In the genomic region with DNA sequence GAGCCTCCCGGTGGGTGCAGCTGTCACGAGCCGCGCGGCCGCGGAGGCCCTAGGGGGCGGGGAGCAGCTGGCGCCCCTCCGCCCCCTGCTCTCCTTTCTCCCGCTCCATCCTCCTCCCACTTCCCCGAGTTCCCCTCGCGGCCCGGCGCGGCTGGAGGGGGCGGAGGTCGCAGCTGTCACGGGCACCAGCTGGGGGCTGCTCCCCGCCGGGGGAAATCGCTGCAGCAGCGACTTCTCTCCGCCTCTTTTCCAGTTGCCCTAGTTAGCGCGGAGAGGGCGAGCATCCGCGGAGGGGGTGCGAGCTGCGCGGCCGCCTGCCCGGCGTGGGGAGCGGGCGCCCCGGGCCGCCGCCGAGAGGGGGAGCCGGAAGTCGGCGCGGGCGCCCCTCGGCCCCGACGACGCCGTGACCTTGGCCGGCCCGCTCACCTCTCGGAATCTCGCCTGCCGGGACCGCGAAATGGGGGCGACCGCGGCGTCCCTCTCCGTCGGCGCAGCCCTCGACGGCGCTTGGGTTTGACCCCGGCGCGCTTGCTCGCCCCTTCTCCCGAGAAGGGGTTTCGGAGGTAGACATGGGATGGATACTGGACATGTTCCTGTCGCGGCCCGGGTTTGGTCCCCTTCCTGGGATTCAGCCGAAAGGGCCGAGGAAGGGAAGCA, we compare ENCODE assay signal across 8 cellular contexts. TPM values are rescaled to one million over a fixed set of nuclear protein-coding genes. Genes with fewer than 3 reads are reported as not detected.
A peak's percentile ranks its signal among the peaks of the same experiment; 100 is the strongest.
DNase-seq lines count a peak whose midpoint lies in the region; ATAC-seq and TF ChIP-seq lines count a peak whose summit lies in the region.

No MANE protein-coding gene starts in this region.

- H3K9me3 Mint-ChIP-seq in stimulated activated naive CD8-positive, alpha-beta T cell treated with anti-CD3 and anti-CD28 coated beads, Interleukin-15, amount 100 ng/mL, for 72 hours = no peaks in the 10 kb centered on the region

- TF ChIP-seq RAD21 in neural cell (conservative IDR thresholded peaks at IDR 0.05) = peak; percentile 50

- TF ChIP-seq CTCF in 22Rv1 (IDR thresholded peaks at IDR 0.05) (no peak), fibroblast of pulmonary artery (IDR thresholded peaks at IDR 0.05; ENCODE audit: low read length, missing control alignments) (no peak), neural cell (IDR thresholded peaks at IDR 0.05; ENCODE audit: poor library complexity, severe bottlenecking) (peak; percentile 22)

- H3K27me3 Mint-ChIP-seq in stimulated activated naive CD8-positive, alpha-beta T cell treated with anti-CD3 and anti-CD28 coated beads, Interleukin-15, amount 100 ng/mL, for 72 hours = no peaks in the 10 kb centered on the region

- peak; percentile 39 for DNase-seq in NK-92 treated with Interleukin-12 subunit alpha and Interleukin-12 subunit beta, amount 100 ng/mL, for 24 hours (lab: John Stamatoyannopoulos, UW)
- DNase-seq in activated T-helper 1 cell treated with anti-CD3 and anti-CD28 coated beads, Interleukin-2, amount 50 U/mL, for 16 hours (ENCODE audit: low read depth in 1 of 2, low spot score in 1 of 2) = peak; percentile 35 to 54
- DNase-seq in fibroblast of pulmonary artery (ENCODE audit: low read depth) = peak; percentile 26
- peak; percentile 64 to 68 for DNase-seq in stimulated activated naive CD8-positive, alpha-beta T cell treated with anti-CD3 and anti-CD28 coated beads, Interleukin-15, amount 100 ng/mL, for 72 hours

- H3K36me3 ChIP-seq in neural cell (ENCODE audit: insufficient read depth, low read length) = no peaks in the 10 kb centered on the region

- peaks cover 53% of the 10 kb centered on the region for H3K4me1 Mint-ChIP-seq in stimulated activated naive CD8-positive, alpha-beta T cell treated with anti-CD3 and anti-CD28 coated beads, Interleukin-15, amount 100 ng/mL, for 72 hours

- peak overlapping the region; percentile 83 for H3K9ac ChIP-seq in neural cell (ENCODE audit: low read length)

- H3K4me2 ChIP-seq in neural cell (ENCODE audit: low read length) = peak overlapping the region; percentile 97

- peak overlapping the region in 1 of 2 donors; percentile 49 for H3K27ac Mint-ChIP-seq in stimulated activated naive CD8-positive, alpha-beta T cell treated with anti-CD3 and anti-CD28 coated beads, Interleukin-15, amount 100 ng/mL, for 72 hours

- ATAC-seq in GM18867 (IDR thresholded peaks at IDR 0.05; ENCODE audit: unreplicated experiment) (peak; percentile 41), HG03095 (IDR thresholded peaks at IDR 0.05; ENCODE audit: unreplicated experiment) (peak; percentile 28)
- ATAC-seq in stimulated activated naive CD8-positive, alpha-beta T cell treated with anti-CD3 and anti-CD28 coated beads, Interleukin-15, amount 100 ng/mL, for 72 hours = peak; percentile 51

- no peak for TF ChIP-seq EP300 in neural cell (conservative IDR thresholded peaks at IDR 0.05; ENCODE audit: poor library complexity, severe bottlenecking)

- no peaks in the 10 kb centered on the region for H3K9me2 ChIP-seq in neural cell (ENCODE audit: insufficient read depth, low read length)

- peaks cover 48% of the 10 kb centered on the region for H3K79me2 ChIP-seq in neural cell (replicated peaks; ENCODE audit: insufficient read depth, low read length)

- no peak overlapping the region for H2AFZ ChIP-seq in neural cell (ENCODE audit: low read depth, low read length)

- peaks cover 5% of the 10 kb centered on the region for H4K20me1 ChIP-seq in neural cell (ENCODE audit: insufficient read depth)

- H3K27me3 ChIP-seq in neural cell (ENCODE audit: insufficient read depth, low read depth, low read length) = no peaks in the 10 kb centered on the region

- peak overlapping the region; percentile 72 to 82 for H3K4me3 Mint-ChIP-seq in stimulated activated naive CD8-positive, alpha-beta T cell treated with anti-CD3 and anti-CD28 coated beads, Interleukin-15, amount 100 ng/mL, for 72 hours

- H3F3A ChIP-seq in neural cell (ENCODE audit: insufficient read depth, low read length, poor library complexity, severe bottlenecking) = no peaks in the 10 kb centered on the region

- H3K27ac ChIP-seq in 22Rv1 (peak overlapping the region; percentile 77), neural cell (ENCODE audit: low read length) (peak overlapping the region; percentile 87)

- H3K4me3 ChIP-seq in fibroblast of pulmonary artery (replicated peaks; ENCODE audit: low read depth, low read length) = peak overlapping the region; percentile 77
- H3K4me3 ChIP-seq in neural cell (ENCODE audit: low read length) = peak overlapping the region; percentile 87

- H3K9me3 ChIP-seq in neural cell (ENCODE audit: low read length) = no peaks in the 10 kb centered on the region

TF ChIP-seq in neural cell, 6 proteins besides CTCF, POLR2A, EP300 and RAD21:
- peak; percentile 40 for TF ChIP-seq SMC3 (conservative IDR thresholded peaks at IDR 0.05; ENCODE audit: poor library complexity)
- peak; percentile 64 for TF ChIP-seq MXI1 (conservative IDR thresholded peaks at IDR 0.05; ENCODE audit: poor library complexity, severe bottlenecking)
- TF ChIP-seq, protein P1, sequence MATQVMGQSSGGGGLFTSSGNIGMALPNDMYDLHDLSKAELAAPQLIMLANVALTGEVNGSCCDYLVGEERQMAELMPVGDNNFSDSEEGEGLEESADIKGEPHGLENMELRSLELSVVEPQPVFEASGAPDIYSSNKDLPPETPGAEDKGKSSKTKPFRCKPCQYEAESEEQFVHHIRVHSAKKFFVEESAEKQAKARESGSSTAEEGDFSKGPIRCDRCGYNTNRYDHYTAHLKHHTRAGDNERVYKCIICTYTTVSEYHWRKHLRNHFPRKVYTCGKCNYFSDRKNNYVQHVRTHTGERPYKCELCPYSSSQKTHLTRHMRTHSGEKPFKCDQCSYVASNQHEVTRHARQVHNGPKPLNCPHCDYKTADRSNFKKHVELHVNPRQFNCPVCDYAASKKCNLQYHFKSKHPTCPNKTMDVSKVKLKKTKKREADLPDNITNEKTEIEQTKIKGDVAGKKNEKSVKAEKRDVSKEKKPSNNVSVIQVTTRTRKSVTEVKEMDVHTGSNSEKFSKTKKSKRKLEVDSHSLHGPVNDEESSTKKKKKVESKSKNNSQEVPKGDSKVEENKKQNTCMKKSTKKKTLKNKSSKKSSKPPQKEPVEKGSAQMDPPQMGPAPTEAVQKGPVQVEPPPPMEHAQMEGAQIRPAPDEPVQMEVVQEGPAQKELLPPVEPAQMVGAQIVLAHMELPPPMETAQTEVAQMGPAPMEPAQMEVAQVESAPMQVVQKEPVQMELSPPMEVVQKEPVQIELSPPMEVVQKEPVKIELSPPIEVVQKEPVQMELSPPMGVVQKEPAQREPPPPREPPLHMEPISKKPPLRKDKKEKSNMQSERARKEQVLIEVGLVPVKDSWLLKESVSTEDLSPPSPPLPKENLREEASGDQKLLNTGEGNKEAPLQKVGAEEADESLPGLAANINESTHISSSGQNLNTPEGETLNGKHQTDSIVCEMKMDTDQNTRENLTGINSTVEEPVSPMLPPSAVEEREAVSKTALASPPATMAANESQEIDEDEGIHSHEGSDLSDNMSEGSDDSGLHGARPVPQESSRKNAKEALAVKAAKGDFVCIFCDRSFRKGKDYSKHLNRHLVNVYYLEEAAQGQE (IDR thresholded peaks at IDR 0.05; ENCODE audit: borderline replicate concordance) = peak; percentile 15
- TF ChIP-seq EZH2 (IDR thresholded peaks at IDR 0.05; ENCODE audit: borderline replicate concordance, insufficient read depth, low read length, poor library complexity, severe bottlenecking) = no peak
TF ChIP-seq in neural cell: peak in this region for 3.

RNA-seq across cellular contexts. Expression of a gene that starts 0.7 kb away (rescaled TPM):
- polyA plus RNA-seq in neural cell = 21.4 and 23.0 TPM in 2 replicates
- polyA minus RNA-seq in neural cell = 121 and 128 TPM in 2 replicates

Comparison
In these comparisons a context has a peak if more than half of its experiments do, and no peak if none do; other contexts are left out.
1. Peak in every context shown above with its lines: DNase-seq, ATAC-seq, H3K4me3 ChIP-seq and H3K27ac ChIP-seq.